Comparison of ENCODE assay signal across 8 cellular contexts in the genomic region with DNA sequence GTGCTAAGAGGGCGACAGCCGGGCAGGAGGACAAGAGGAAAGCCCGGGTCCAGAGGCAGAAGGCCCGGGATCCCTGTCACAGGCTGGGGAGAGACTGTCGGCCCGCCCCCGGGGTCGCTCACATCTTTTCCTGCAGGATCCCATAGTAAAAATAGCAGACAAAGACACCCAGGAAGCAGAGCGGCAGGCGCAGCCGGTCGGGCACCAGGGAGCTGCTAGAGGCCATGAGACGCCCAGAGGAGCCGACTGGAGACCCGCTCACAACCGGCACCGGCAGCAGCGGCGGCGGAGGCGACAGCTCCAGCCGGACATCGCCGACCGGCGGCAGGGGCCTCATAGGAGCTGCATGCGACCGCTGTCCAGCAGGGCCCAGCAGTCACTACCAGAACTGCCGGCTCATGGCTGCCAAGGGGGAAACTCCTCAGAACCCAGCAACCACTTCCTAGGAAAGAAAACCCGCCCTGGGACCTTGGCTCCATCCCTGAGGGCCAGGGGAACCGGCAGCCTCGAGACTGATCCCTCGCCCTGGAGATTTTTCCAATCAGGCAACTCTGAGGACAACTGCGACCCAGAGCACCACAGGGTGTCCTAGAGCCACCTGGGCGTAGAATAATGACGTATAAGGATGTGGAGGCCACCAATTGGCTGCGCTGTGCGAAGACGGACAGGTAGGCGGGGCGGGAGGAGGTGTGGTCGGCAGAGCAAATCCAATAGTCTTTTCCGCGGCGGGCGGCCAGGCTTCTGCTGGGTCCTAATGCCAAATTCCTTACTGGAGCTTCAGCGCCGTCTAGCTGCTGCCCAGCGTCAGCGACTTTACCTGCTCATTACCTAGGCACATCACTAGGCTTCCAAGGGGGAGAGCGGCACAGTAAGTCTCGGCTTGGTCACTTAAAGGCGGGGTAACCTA. TPM values are rescaled to one million over a fixed set of nuclear protein-coding genes. Genes with fewer than 3 reads are reported as not detected.
DNase-seq lines count a peak whose midpoint lies in the region; ATAC-seq and TF ChIP-seq lines count a peak whose summit lies in the region.

A gene with protein sequence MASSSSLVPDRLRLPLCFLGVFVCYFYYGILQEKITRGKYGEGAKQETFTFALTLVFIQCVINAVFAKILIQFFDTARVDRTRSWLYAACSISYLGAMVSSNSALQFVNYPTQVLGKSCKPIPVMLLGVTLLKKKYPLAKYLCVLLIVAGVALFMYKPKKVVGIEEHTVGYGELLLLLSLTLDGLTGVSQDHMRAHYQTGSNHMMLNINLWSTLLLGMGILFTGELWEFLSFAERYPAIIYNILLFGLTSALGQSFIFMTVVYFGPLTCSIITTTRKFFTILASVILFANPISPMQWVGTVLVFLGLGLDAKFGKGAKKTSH (minus strand): TSS at position 357 of the 907 bp plus-strand sequence. CDS start 131 bp downstream, at position 226.

- no peaks in the 10 kb centered on the region for H4K20me1 ChIP-seq in mammary epithelial cell (ENCODE audit: insufficient read depth, low read length)
- no peaks in the 10 kb centered on the region for H4K20me1 ChIP-seq in smooth muscle cell (ENCODE audit: low read depth)

- H3K4me2 ChIP-seq in mammary epithelial cell (ENCODE audit: insufficient read depth, low read depth, low read length) (peak within 1 kb of the TSS; percentile 90), smooth muscle cell (peak within 1 kb of the TSS; percentile 94)

- H3K79me2 ChIP-seq in mammary epithelial cell (ENCODE audit: insufficient read depth, low read length) (peaks cover 29% of the 10 kb centered on the region), smooth muscle cell (ENCODE audit: low read depth) (peaks cover 13% of the 10 kb centered on the region)

- dilution Hi-C loops in mammary epithelial cell (cut with HindIII; ENCODE audit: low sequenced_read_pairs), result loop anchor here (5.0 kb wide), 1 partner anchor 79 kb away; a partner anchor contains a TSS

- 3% methylated on average over 32 of the region's 53 CpGs for WGBS in mammary epithelial cell (ENCODE audit: low coverage, missing lambda C conversion rate)
- WGBS in smooth muscle cell (ENCODE audit: low lambda C conversion rate), result 1% methylated on average over 53 of the region's 53 CpGs

- H3K4me3 ChIP-seq in mammary epithelial cell (replicated peaks in 1 of 3; ENCODE audit: insufficient read depth in 1 of 3, low read depth in 2 of 3, low read length in 3 of 3), result peak within 1 kb of the TSS; percentile 82 to 94 (median 87)
- peak within 1 kb of the TSS; percentile 99 for H3K4me3 ChIP-seq in iPS-20b (ENCODE audit: low read length)
- peak within 1 kb of the TSS; percentile 77 for H3K4me3 ChIP-seq in smooth muscle cell

- BruUV-seq in mammary epithelial cell (replicated peaks; lab: Mats Ljungman, UMichigan), result no TSS peak

- DNase-seq in ACHN, result peak; percentile 99
- peak; percentile 97 for DNase-seq in NCI-H2196 (lab: John Stamatoyannopoulos, UW; ENCODE audit: unreplicated experiment)
- peak; percentile 98 for DNase-seq in mammary epithelial cell
- DNase-seq in smooth muscle cell (lab: John Stamatoyannopoulos, UW; ENCODE audit: unreplicated experiment), result peak; percentile 92

- peak; percentile 87 for ATAC-seq in GM18867 (IDR thresholded peaks at IDR 0.05; ENCODE audit: unreplicated experiment)
- peak; percentile 84 for ATAC-seq in HG03108 (IDR thresholded peaks at IDR 0.05; ENCODE audit: unreplicated experiment)

- H3K9me3 ChIP-seq in mammary epithelial cell (replicated peaks; ENCODE audit: insufficient read depth, low read length) (no peaks in the 10 kb centered on the region), iPS-20b (ENCODE audit: insufficient read depth, low read depth, low read length) (no peaks in the 10 kb centered on the region), smooth muscle cell (replicated peaks; ENCODE audit: low read depth) (no peaks in the 10 kb centered on the region)

- in situ Hi-C loops in ACHN (cut with HindIII; ENCODE audit: low pct_ligation_motif_present, low pct_unique_long_range_greater_than_20kb, low sequenced_read_pairs), result no loop called here
- in situ Hi-C loops in mammary epithelial cell (cut with MboI; ENCODE audit: low sequenced_read_pairs in 2 of 2), result loop anchor here in 1 of 2 donors (10.0 to 25.0 kb wide), 3 partner anchors 129 to 296 kb away; a partner anchor contains a TSS

- H3K36me3 ChIP-seq in mammary epithelial cell (ENCODE audit: insufficient read depth, low read length) (peaks cover 12% of the 10 kb centered on the region), iPS-20b (ENCODE audit: insufficient read depth, low read depth, low read length) (peaks cover 45% of the 10 kb centered on the region), smooth muscle cell (ENCODE audit: low read depth) (no peaks in the 10 kb centered on the region)

- CTCF ChIA-PET in mammary epithelial cell (lab: Charles Lee; ENCODE audit: low non-redundant PET), result interaction anchor here (0.5 to 1.0 kb wide), 3 partner anchors 138 to 394 kb away, joined by 3 to 4 read pairs (median 3); no protein-coding TSS in a partner anchor

- intact Hi-C loops in mammary epithelial cell (cut with micrococcal nuclease), result loop anchor here (1.0 to 5.0 kb wide), 7 partner anchors 56 to 290 kb away; a partner anchor contains a TSS

- peaks cover 3% of the 10 kb centered on the region for H3F3A ChIP-seq in smooth muscle cell (ENCODE audit: low read depth)

- H3K27ac ChIP-seq in VCaP (peak within 1 kb of the TSS; percentile 98), mammary epithelial cell (ENCODE audit: insufficient read depth, low read depth, low read length) (peak within 1 kb of the TSS; percentile 89), iPS-20b (ENCODE audit: low read length) (no peak within 1 kb of the TSS), smooth muscle cell (ENCODE audit: low read depth) (peak within 1 kb of the TSS; percentile 86)

- TF ChIP-seq CTCF in VCaP (conservative IDR thresholded peaks at IDR 0.05) (peak; percentile 96), mammary epithelial cell (conservative IDR thresholded peaks at IDR 0.05 in 1 of 2, IDR thresholded peaks at IDR 0.05 in 1 of 2; ENCODE audit: extremely low read depth in 1 of 2, insufficient read depth in 1 of 2, low read depth in 1 of 2, low read length in 2 of 2) (peak; percentile 92 to 96), smooth muscle cell (IDR thresholded peaks at IDR 0.05; ENCODE audit: borderline replicate concordance, insufficient read depth, poor library complexity, severe bottlenecking) (peak; percentile 43)

- H2AFZ ChIP-seq in mammary epithelial cell (ENCODE audit: low read depth, low read length) (peak within 1 kb of the TSS; percentile 79), smooth muscle cell (ENCODE audit: low read depth) (peak within 1 kb of the TSS; percentile 92)

- no peaks in the 10 kb centered on the region for H3K27me3 ChIP-seq in mammary epithelial cell (ENCODE audit: insufficient read depth, low read length)
- H3K27me3 ChIP-seq in iPS-20b (ENCODE audit: insufficient read depth, low read length), result no peaks in the 10 kb centered on the region
- H3K27me3 ChIP-seq in smooth muscle cell (ENCODE audit: low read depth), result no peaks in the 10 kb centered on the region

- H3K9ac ChIP-seq in mammary epithelial cell (ENCODE audit: insufficient read depth, low read length) (peak within 1 kb of the TSS; percentile 83), iPS-20b (ENCODE audit: low read depth, low read length) (peak within 1 kb of the TSS; percentile 99), smooth muscle cell (ENCODE audit: low read depth) (peak within 1 kb of the TSS; percentile 94)

- H3K4me1 ChIP-seq in mammary epithelial cell (ENCODE audit: insufficient read depth, low read length), result peaks cover 16% of the 10 kb centered on the region
- H3K4me1 ChIP-seq in iPS-20b (ENCODE audit: insufficient read depth, low read length), result peaks cover 7% of the 10 kb centered on the region; the same call in 1 of the 2 replicates
- peaks cover 6% of the 10 kb centered on the region for H3K4me1 ChIP-seq in smooth muscle cell (ENCODE audit: low read depth)

RNA-seq across cellular contexts. Expression of the gene that starts here (rescaled TPM):
- total RNA-seq in mammary epithelial cell (10 to 100 TPM; 35.5 to 55.9 TPM), smooth muscle cell (116 and 126 TPM in 2 replicates)
- polyA plus RNA-seq in mammary epithelial cell (59.2 TPM), smooth muscle cell (98.9 and 111 TPM in 2 replicates)
- 141 TPM for polyA minus RNA-seq in mammary epithelial cell

Comparison
In these comparisons a context has a peak if more than half of its experiments do, and no peak if none do; other contexts are left out.
1. CTCF ChIP-seq: peak in every context shown above with its lines; median percentile 96 in VCaP; 94 in mammary epithelial cell; 43 in smooth muscle cell.